In genomic region chr6:119076966-119077642, GRCh38 we compare ENCODE assay signal across 1 cellular context.
TF ChIP-seq lines count a peak whose summit lies in the region.

No MANE protein-coding gene starts in this region.

TF ChIP-seq in H1, 55 proteins besides CTCF, POLR2A, EP300 and RAD21 (continued from another document):
- TF ChIP-seq CHD7 (IDR thresholded peaks at IDR 0.05; ENCODE audit: insufficient replicate concordance, low read length) (no peak), TCF12 (IDR thresholded peaks at IDR 0.05; ENCODE audit: low read depth, low read length) (no peak), ATF2 (IDR thresholded peaks at IDR 0.05; ENCODE audit: low read length) (no peak), BCL11A (IDR thresholded peaks at IDR 0.05; ENCODE audit: low read depth in 2 of 2, low read length in 2 of 2) (no peak), TBP (IDR thresholded peaks at IDR 0.05; ENCODE audit: low read depth, low read length) (no peak), CEBPB (IDR thresholded peaks at IDR 0.05; ENCODE audit: low read depth, low read length) (no peak), HDAC6 (IDR thresholded peaks at IDR 0.05; ENCODE audit: low read depth, low read length) (no peak), CHD2 (IDR thresholded peaks at IDR 0.05; ENCODE audit: low read length) (no peak), SAP30 (IDR thresholded peaks at IDR 0.05; ENCODE audit: insufficient read depth, insufficient replicate concordance, low read length) (no peak), E2F6 (IDR thresholded peaks at IDR 0.05) (no peak), SIX5 (IDR thresholded peaks at IDR 0.05; ENCODE audit: low read depth, low read length) (no peak), GABPA (IDR thresholded peaks at IDR 0.05; ENCODE audit: borderline replicate concordance, insufficient read depth, low read length) (no peak), RFX5 (IDR thresholded peaks at IDR 0.05; ENCODE audit: borderline replicate concordance, low read depth, low read length) (no peak), TEAD4 (IDR thresholded peaks at IDR 0.05; ENCODE audit: low read depth, low read length) (no peak), ASH2L (IDR thresholded peaks at IDR 0.05; ENCODE audit: low read length) (no peak)
